ENCODE assay signal across 14 cellular contexts in genomic region chr16:8920676-8921625, GRCh38. TPM values are rescaled to one million over a fixed set of nuclear protein-coding genes. Genes with fewer than 3 reads are reported as not detected.
A peak's percentile ranks its signal among the peaks of the same experiment; 100 is the strongest.
DNase-seq lines count a peak whose midpoint lies in the region; ATAC-seq lines count a peak whose summit lies in the region.
"Had no signal": no experiment of that assay in that cellular context is flagged by ENCODE, and none has a peak within 500 bp of the region (broad histone marks: within the 10 kb centered on the region; RNA-seq: fewer than 3 reads in every experiment).

No MANE protein-coding gene starts in this region.

- H3K4me1 Mint-ChIP-seq in activated naive CD4-positive, alpha-beta T cell treated with anti-CD3 and anti-CD28 coated beads for 36 hours (ENCODE audit: low read depth): peaks cover 53% of the 10 kb centered on the region
- H3K4me1 Mint-ChIP-seq in activated T-helper 1 cell treated with anti-CD3 and anti-CD28 coated beads, Interleukin-12 subunit alpha, Interleukin-12 subunit beta, Interleukin-2, Interleukin-4 antibody, amounts not matched to agents 30 ng/mL and 10 ng/mL and 1 ng/mL, durations not matched to agents 14 hours and 24 hours and 36 hours (ENCODE audit: low read depth): peaks cover 58% of the 10 kb centered on the region
- H3K4me1 Mint-ChIP-seq in stimulated activated naive CD8-positive, alpha-beta T cell treated with anti-CD3 and anti-CD28 coated beads, Interleukin-15, amount 100 ng/mL, for 72 hours: peaks cover 59% of the 10 kb centered on the region

- peak overlapping the region; percentile 63 for H3K27ac Mint-ChIP-seq in activated naive CD4-positive, alpha-beta T cell treated with anti-CD3 and anti-CD28 coated beads for 36 hours
- H3K27ac Mint-ChIP-seq in activated T-helper 1 cell treated with anti-CD3 and anti-CD28 coated beads, Interleukin-12 subunit alpha, Interleukin-12 subunit beta, Interleukin-2, Interleukin-4 antibody, amounts not matched to agents 30 ng/mL and 10 ng/mL and 1 ng/mL, durations not matched to agents 14 hours and 24 hours and 36 hours: peak overlapping the region; percentile 73
- H3K27ac Mint-ChIP-seq in stimulated activated naive CD8-positive, alpha-beta T cell treated with anti-CD3 and anti-CD28 coated beads, Interleukin-15, amount 100 ng/mL, for 72 hours: peak overlapping the region; percentile 44 to 74

- intact Hi-C loops in activated naive CD4-positive, alpha-beta T cell treated with anti-CD3 and anti-CD28 coated beads for 36 hours (cut with micrococcal nuclease): loop anchor here (1.0 to 2.0 kb wide), 3 partner anchors 16 to 170 kb away; partner anchors contain the start of gene HAPSTR1
- intact Hi-C loops in activated T-helper 1 cell treated with anti-CD3 and anti-CD28 coated beads, Interleukin-12 subunit alpha, Interleukin-12 subunit beta, Interleukin-2, Interleukin-4 antibody, amounts not matched to agents 30 ng/mL and 10 ng/mL and 1 ng/mL, durations not matched to agents 14 hours and 24 hours and 36 hours (cut with micrococcal nuclease): loop anchor here (1.0 to 2.0 kb wide), 2 partner anchors 15 to 20 kb away; no protein-coding TSS in a partner anchor

- H3K36me3 Mint-ChIP-seq in activated naive CD4-positive, alpha-beta T cell treated with anti-CD3 and anti-CD28 coated beads for 36 hours (ENCODE audit: low read depth): peaks cover 38% of the 10 kb centered on the region
- peaks cover 52% of the 10 kb centered on the region for H3K36me3 Mint-ChIP-seq in activated T-helper 1 cell treated with anti-CD3 and anti-CD28 coated beads, Interleukin-12 subunit alpha, Interleukin-12 subunit beta, Interleukin-2, Interleukin-4 antibody, amounts not matched to agents 30 ng/mL and 10 ng/mL and 1 ng/mL, durations not matched to agents 14 hours and 24 hours and 36 hours (ENCODE audit: low read depth)

- peak; percentile 50 for ATAC-seq in stimulated activated naive CD8-positive, alpha-beta T cell treated with anti-CD3 and anti-CD28 coated beads, Interleukin-15, amount 100 ng/mL, for 72 hours
- ATAC-seq in GM18517 (IDR thresholded peaks at IDR 0.05; ENCODE audit: unreplicated experiment): no peak
- no peak for ATAC-seq in GM18867 (IDR thresholded peaks at IDR 0.05; ENCODE audit: unreplicated experiment)
- ATAC-seq: heart right ventricle had no signal

- CTCF ChIA-PET in activated naive CD4-positive, alpha-beta T cell treated with anti-CD3 and anti-CD28 coated beads for 36 hours (lab: Charles Lee): interaction anchor here (1.7 to 4.0 kb wide), 2 partner anchors 16 to 88 kb away, joined by 8 to 18 read pairs; no protein-coding TSS in a partner anchor

- H3K9me3 Mint-ChIP-seq in activated naive CD4-positive, alpha-beta T cell treated with anti-CD3 and anti-CD28 coated beads for 36 hours: no peaks in the 10 kb centered on the region
- H3K9me3 Mint-ChIP-seq in activated T-helper 1 cell treated with anti-CD3 and anti-CD28 coated beads, Interleukin-12 subunit alpha, Interleukin-12 subunit beta, Interleukin-2, Interleukin-4 antibody, amounts not matched to agents 30 ng/mL and 10 ng/mL and 1 ng/mL, durations not matched to agents 14 hours and 24 hours and 36 hours: no peaks in the 10 kb centered on the region
- H3K9me3 Mint-ChIP-seq in stimulated activated naive CD8-positive, alpha-beta T cell treated with anti-CD3 and anti-CD28 coated beads, Interleukin-15, amount 100 ng/mL, for 72 hours: no peaks in the 10 kb centered on the region

- H3K27me3 Mint-ChIP-seq in activated naive CD4-positive, alpha-beta T cell treated with anti-CD3 and anti-CD28 coated beads for 36 hours (ENCODE audit: low read depth): no peaks in the 10 kb centered on the region
- no peaks in the 10 kb centered on the region for H3K27me3 Mint-ChIP-seq in activated T-helper 1 cell treated with anti-CD3 and anti-CD28 coated beads, Interleukin-12 subunit alpha, Interleukin-12 subunit beta, Interleukin-2, Interleukin-4 antibody, amounts not matched to agents 30 ng/mL and 10 ng/mL and 1 ng/mL, durations not matched to agents 14 hours and 24 hours and 36 hours (ENCODE audit: insufficient read depth)
- no peaks in the 10 kb centered on the region for H3K27me3 Mint-ChIP-seq in stimulated activated naive CD8-positive, alpha-beta T cell treated with anti-CD3 and anti-CD28 coated beads, Interleukin-15, amount 100 ng/mL, for 72 hours

- no peak overlapping the region for H3K4me3 Mint-ChIP-seq in activated naive CD4-positive, alpha-beta T cell treated with anti-CD3 and anti-CD28 coated beads for 36 hours
- peak overlapping the region; percentile 7 for H3K4me3 Mint-ChIP-seq in activated T-helper 1 cell treated with anti-CD3 and anti-CD28 coated beads, Interleukin-12 subunit alpha, Interleukin-12 subunit beta, Interleukin-2, Interleukin-4 antibody, amounts not matched to agents 30 ng/mL and 10 ng/mL and 1 ng/mL, durations not matched to agents 14 hours and 24 hours and 36 hours
- H3K4me3 Mint-ChIP-seq in stimulated activated naive CD8-positive, alpha-beta T cell treated with anti-CD3 and anti-CD28 coated beads, Interleukin-15, amount 100 ng/mL, for 72 hours: peak overlapping the region in 1 of 2 donors; percentile 27

- no peak for DNase-seq in activated naive CD4-positive, alpha-beta T cell treated with anti-CD3 and anti-CD28 coated beads for 36 hours
- DNase-seq in activated naive CD4-positive, alpha-beta T cell treated with Interleukin-2 at 50 U/mL for 16 hours: no peak
- DNase-seq in activated T-helper 1 cell treated with anti-CD3 and anti-CD28 coated beads, Interleukin-12 subunit alpha, Interleukin-12 subunit beta, Interleukin-2, Interleukin-4 antibody, amounts not matched to agents 30 ng/mL and 10 ng/mL and 1 ng/mL, durations not matched to agents 14 hours and 24 hours and 36 hours (ENCODE audit: low spot score): no peak
- DNase-seq in iris pigment epithelial cell (ENCODE audit: low read depth): peak; percentile 36
- DNase-seq in stimulated activated naive CD8-positive, alpha-beta T cell treated with anti-CD3 and anti-CD28 coated beads, Interleukin-15, amount 100 ng/mL, for 72 hours: no peak
- DNase-seq in stimulated activated naive CD4-positive, alpha-beta T cell (lab: John Stamatoyannopoulos, UW): no peak
- DNase-seq: erythroblast; heart right ventricle; NCI-H1105; NK-92 treated with Interleukin-12 subunit alpha and Interleukin-12 subunit beta, amount 100 ng/mL, for 24 hours had no signal

RNA-seq across cellular contexts. Expression of gene LITAFD, which starts 38.8 kb away (rescaled TPM):
- total RNA-seq in activated naive CD4-positive, alpha-beta T cell treated with anti-CD3 and anti-CD28 coated beads for 36 hours: not detected
- not detected in 2 replicates for total RNA-seq in activated T-helper 1 cell treated with anti-CD3 and anti-CD28 coated beads, Interleukin-12 subunit alpha, Interleukin-12 subunit beta, Interleukin-2, Interleukin-4 antibody, amounts not matched to agents 30 ng/mL and 10 ng/mL and 1 ng/mL, durations not matched to agents 14 hours and 24 hours and 36 hours
- total RNA-seq: heart right ventricle; pulmonary artery endothelial cell; T-helper 2 cell treated with Interferon-gamma antibody and Interleukin-4, amounts not matched to agents 100 ng/mL and 5 ng/mL, for 36 hours had no signal

RNA-seq across cellular contexts. Expression of gene USP7, which starts 42.8 kb away (rescaled TPM):
- 100 to 1,000 TPM; 155 to 163 TPM for total RNA-seq in activated naive CD4-positive, alpha-beta T cell treated with anti-CD3 and anti-CD28 coated beads for 36 hours
- total RNA-seq in activated T-helper 1 cell treated with anti-CD3 and anti-CD28 coated beads, Interleukin-12 subunit alpha, Interleukin-12 subunit beta, Interleukin-2, Interleukin-4 antibody, amounts not matched to agents 30 ng/mL and 10 ng/mL and 1 ng/mL, durations not matched to agents 14 hours and 24 hours and 36 hours: 184 and 188 TPM in 2 replicates

RNA-seq across cellular contexts. Expression of gene CARHSP1, which starts 52.1 kb away (rescaled TPM):
- 10 to 100 TPM; 46.5 to 49.6 TPM for total RNA-seq in activated naive CD4-positive, alpha-beta T cell treated with anti-CD3 and anti-CD28 coated beads for 36 hours
- 79.4 and 80.5 TPM in 2 replicates for total RNA-seq in activated T-helper 1 cell treated with anti-CD3 and anti-CD28 coated beads, Interleukin-12 subunit alpha, Interleukin-12 subunit beta, Interleukin-2, Interleukin-4 antibody, amounts not matched to agents 30 ng/mL and 10 ng/mL and 1 ng/mL, durations not matched to agents 14 hours and 24 hours and 36 hours
